Comparison of ENCODE assay signal across 20 cellular contexts in the genomic region with DNA sequence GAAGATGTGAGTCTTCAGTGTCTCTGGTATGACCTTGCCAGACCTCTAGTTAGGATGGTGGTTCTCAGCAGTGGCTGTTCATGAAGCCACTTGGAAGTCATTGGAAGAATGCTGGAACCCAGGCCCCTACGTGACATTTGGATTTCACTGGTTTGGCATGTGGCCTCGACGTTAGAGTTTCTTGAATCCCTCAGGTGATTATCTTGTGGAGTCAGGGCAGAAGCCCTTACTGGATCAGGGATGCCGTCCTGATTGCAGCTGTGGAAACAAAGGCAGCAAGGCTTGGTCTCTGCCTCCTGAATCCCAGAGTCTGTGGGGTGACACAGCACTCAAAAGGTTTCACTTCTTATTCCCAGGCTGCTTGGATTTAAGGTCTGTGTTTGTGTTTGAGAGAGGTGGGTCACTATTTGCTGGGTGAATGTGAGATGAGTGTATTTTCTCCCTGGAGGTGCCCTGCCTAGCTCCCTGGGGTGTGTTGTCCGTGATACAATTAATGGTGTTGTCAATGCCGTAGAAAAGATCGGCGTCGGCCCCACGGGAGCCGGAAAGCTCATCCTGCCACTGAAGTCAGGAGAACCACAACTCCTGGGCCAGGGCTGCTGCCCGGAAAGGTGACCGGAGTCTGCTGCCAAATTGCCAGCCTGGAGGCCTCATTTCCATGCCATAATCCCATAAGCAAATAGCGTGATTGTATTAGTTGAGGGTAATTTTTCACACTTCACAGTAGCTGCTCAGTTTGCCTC.
"Had no signal": no experiment of that assay in that cellular context is flagged by ENCODE, and none has a peak within 500 bp of the region (broad histone marks: within the 10 kb centered on the region; RNA-seq: fewer than 3 reads in every experiment).

No MANE protein-coding gene starts in this region.

- H3K27ac Mint-ChIP-seq: activated CD4-positive, alpha-beta T cell treated with anti-CD3 and anti-CD28 coated beads, Interleukin-2, amount 10 ng/mL, durations not matched to agents 7 days and 5 days; activated CD8-positive, alpha-beta T cell treated with anti-CD3 and anti-CD28 coated beads, Interleukin-2, amount 10 ng/mL, durations not matched to agents 7 days and 5 days; activated naive CD8-positive, alpha-beta T cell treated with anti-CD3 and anti-CD28 coated beads, Interleukin-2, amount 10 ng/mL, durations not matched to agents 7 days and 5 days had no signal

- H3K9me3 ChIP-seq: neutrophil, thyroid gland had no signal

- H3K27me3 Mint-ChIP-seq: activated CD4-positive, alpha-beta T cell treated with anti-CD3 and anti-CD28 coated beads, Interleukin-2, amount 10 ng/mL, durations not matched to agents 7 days and 5 days; activated naive CD8-positive, alpha-beta T cell treated with anti-CD3 and anti-CD28 coated beads, Interleukin-2, amount 10 ng/mL, durations not matched to agents 7 days and 5 days had no signal

- ATAC-seq: activated CD4-positive, CD25-positive, alpha-beta regulatory T cell treated with anti-CD3 and anti-CD28 coated beads, Interleukin-2, amount 50 U/mL, for 24 hours; activated CD8-positive, alpha-beta T cell treated with anti-CD3 and anti-CD28 coated beads, Interleukin-2, amount 10 ng/mL, durations not matched to agents 7 days and 5 days; naive thymus-derived CD8-positive, alpha-beta T cell had no signal

- H3K27ac ChIP-seq: cardiac muscle cell, neutrophil, thyroid gland had no signal

- H3K9me3 Mint-ChIP-seq: activated CD4-positive, alpha-beta T cell treated with anti-CD3 and anti-CD28 coated beads, Interleukin-2, amount 10 ng/mL, durations not matched to agents 7 days and 5 days; activated naive CD8-positive, alpha-beta T cell treated with anti-CD3 and anti-CD28 coated beads, Interleukin-2, amount 10 ng/mL, durations not matched to agents 7 days and 5 days had no signal

- H3K4me3 Mint-ChIP-seq: activated CD4-positive, alpha-beta T cell treated with anti-CD3 and anti-CD28 coated beads, Interleukin-2, amount 10 ng/mL, durations not matched to agents 7 days and 5 days; activated CD8-positive, alpha-beta T cell treated with anti-CD3 and anti-CD28 coated beads, Interleukin-2, amount 10 ng/mL, durations not matched to agents 7 days and 5 days; activated naive CD8-positive, alpha-beta T cell treated with anti-CD3 and anti-CD28 coated beads, Interleukin-2, amount 10 ng/mL, durations not matched to agents 7 days and 5 days had no signal

- H3K4me3 ChIP-seq: cardiac muscle cell, thyroid gland had no signal

- H3K27me3 ChIP-seq: cardiac muscle cell, neutrophil, thyroid gland had no signal

- H3K4me1 Mint-ChIP-seq: activated CD4-positive, alpha-beta T cell treated with anti-CD3 and anti-CD28 coated beads, Interleukin-2, amount 10 ng/mL, durations not matched to agents 7 days and 5 days; activated naive CD8-positive, alpha-beta T cell treated with anti-CD3 and anti-CD28 coated beads, Interleukin-2, amount 10 ng/mL, durations not matched to agents 7 days and 5 days; naive thymus-derived CD8-positive, alpha-beta T cell had no signal

- DNase-seq: activated CD4-positive, alpha-beta T cell treated with anti-CD3 and anti-CD28 coated beads, Interleukin-2, amount 10 ng/mL, durations not matched to agents 7 days and 5 days; activated CD8-positive, alpha-beta memory T cell treated with anti-CD3 and anti-CD28 coated beads, Interleukin-2, amount 50 U/mL, for 4 hours; activated CD8-positive, alpha-beta T cell treated with anti-CD3 and anti-CD28 coated beads, Interleukin-2, amount 10 ng/mL, durations not matched to agents 7 days and 5 days; activated naive CD8-positive, alpha-beta T cell treated with anti-CD3 and anti-CD28 coated beads, Interleukin-2, amount 10 ng/mL, durations not matched to agents 7 days and 5 days; amygdala; erythroblast; foreskin melanocyte; glutamatergic neuron; hypothalamus; mesendoderm; stimulated activated CD4-positive, alpha-beta T cell treated with anti-CD3 and anti-CD28 coated beads, Interleukin-12 subunit alpha, Interleukin-12 subunit beta, amount 100 ng/mL, for 4 hours; stimulated activated CD4-positive, alpha-beta T cell treated with anti-CD3 and anti-CD28 coated beads, Interleukin-1b, Interleukin-23, amount 100 ng/mL, for 48 hours; stimulated activated CD8-positive, alpha-beta memory T cell treated with anti-CD3 and anti-CD28 coated beads, Interleukin-4, amount 100 ng/mL, for 48 hours; stimulated activated naive CD4-positive, alpha-beta T cell; T-helper 1 cell; thyroid gland had no signal

- H3K4me1 ChIP-seq: thyroid gland had no signal

- H3K36me3 ChIP-seq: cardiac muscle cell, neutrophil, thyroid gland had no signal

- H3K36me3 Mint-ChIP-seq: activated naive CD8-positive, alpha-beta T cell treated with anti-CD3 and anti-CD28 coated beads, Interleukin-2, amount 10 ng/mL, durations not matched to agents 7 days and 5 days; naive thymus-derived CD8-positive, alpha-beta T cell had no signal
